Comparison of ENCODE assay signal across 19 cellular contexts in genomic region chr12:53077030-53077429, GRCh38. TPM values are rescaled to one million over a fixed set of nuclear protein-coding genes. Genes with fewer than 3 reads are reported as not detected.
A peak's percentile ranks its signal among the peaks of the same experiment; 100 is the strongest.
DNase-seq lines count a peak whose midpoint lies in the region; ATAC-seq and TF ChIP-seq lines count a peak whose summit lies in the region.
"Had no signal": no experiment of that assay in that cellular context is flagged by ENCODE, and none has a peak within 500 bp of the region (broad histone marks: within the 10 kb centered on the region; RNA-seq: fewer than 3 reads in every experiment).

No MANE protein-coding gene starts in this region.

- ATAC-seq in activated naive CD4-positive, alpha-beta T cell treated with anti-CD3 and anti-CD28 coated beads, Interleukin-2, amount 50 U/mL, for 72 hours: no peak
- ATAC-seq in activated T-helper 17 cell treated with anti-CD3 and anti-CD28 coated beads, Interleukin-2, amount 50 U/mL, for 72 hours (replicated peaks): no peak
- ATAC-seq in memory B cell (ENCODE audit: low read depth) (no peak), upper lobe of right lung (no peak), HG03565 (IDR thresholded peaks at IDR 0.05; ENCODE audit: unreplicated experiment) (no peak), GM21737 (IDR thresholded peaks at IDR 0.05; ENCODE audit: unreplicated experiment) (no peak), GM19452 (IDR thresholded peaks at IDR 0.05; ENCODE audit: unreplicated experiment) (no peak)

- H3K4me3 ChIP-seq in upper lobe of right lung: no peak overlapping the region

- DNase-seq in activated naive CD4-positive, alpha-beta T cell treated with anti-CD3 and anti-CD28 coated beads, Interleukin-2, amount 50 U/mL, for 72 hours (ENCODE audit: low spot score in 2 of 2): no peak
- DNase-seq in activated naive CD4-positive, alpha-beta T cell (lab: John Stamatoyannopoulos, UW): no peak
- DNase-seq in memory B cell (ENCODE audit: low spot score in 2 of 2) (no peak), upper lobe of right lung (peak; percentile 71)
- DNase-seq: DMS 273 treated with DMSO at 0.1 percent for 48 hours; effector memory CD4-positive, alpha-beta T cell; NCI-H2081 treated with DMSO at 0.1 percent for 48 hours; NCI-H748 treated with DMSO at 0.1 percent for 48 hours; stimulated activated CD4-positive, alpha-beta T cell treated with anti-CD3 and anti-CD28 coated beads, Interleukin-4, amount 100 ng/mL, for 4 hours; trophoblast cell had no signal

- intact Hi-C loops in upper lobe of right lung (cut with DNase I): no loop called here

- H3K27me3 ChIP-seq in upper lobe of right lung: no peaks in the 10 kb centered on the region

- no peaks in the 10 kb centered on the region for H3K9me3 Mint-ChIP-seq in activated naive CD4-positive, alpha-beta T cell treated with anti-CD3 and anti-CD28 coated beads, Interleukin-2, amount 50 U/mL, for 72 hours
- no peaks in the 10 kb centered on the region for H3K9me3 Mint-ChIP-seq in activated T-helper 17 cell treated with anti-CD3 and anti-CD28 coated beads, Interleukin-2, amount 50 U/mL, for 72 hours
- H3K9me3 Mint-ChIP-seq in memory B cell: no peaks in the 10 kb centered on the region

- H3K4me1 ChIP-seq in upper lobe of right lung: peaks cover 36% of the 10 kb centered on the region

- H3K9me3 ChIP-seq in upper lobe of right lung: no peaks in the 10 kb centered on the region

- peaks cover 33% of the 10 kb centered on the region for H3K36me3 ChIP-seq in upper lobe of right lung

- H3K27me3 Mint-ChIP-seq in activated T-helper 17 cell treated with anti-CD3 and anti-CD28 coated beads, Interleukin-2, amount 50 U/mL, for 72 hours: no peaks in the 10 kb centered on the region
- no peaks in the 10 kb centered on the region for H3K27me3 Mint-ChIP-seq in memory B cell

- peak overlapping the region; percentile 2 to 72 for H3K27ac Mint-ChIP-seq in activated naive CD4-positive, alpha-beta T cell treated with anti-CD3 and anti-CD28 coated beads, Interleukin-2, amount 50 U/mL, for 72 hours
- H3K27ac Mint-ChIP-seq in activated T-helper 17 cell treated with anti-CD3 and anti-CD28 coated beads, Interleukin-2, amount 50 U/mL, for 72 hours: peak overlapping the region; percentile 34
- peak overlapping the region; percentile 9 for H3K27ac Mint-ChIP-seq in memory B cell

- peaks cover 0 to 8% of the 10 kb centered on the region in 2 donors for H3K36me3 Mint-ChIP-seq in activated naive CD4-positive, alpha-beta T cell treated with anti-CD3 and anti-CD28 coated beads, Interleukin-2, amount 50 U/mL, for 72 hours
- H3K36me3 Mint-ChIP-seq in activated T-helper 17 cell treated with anti-CD3 and anti-CD28 coated beads, Interleukin-2, amount 50 U/mL, for 72 hours (ENCODE audit: low read depth): peaks cover 58% of the 10 kb centered on the region
- H3K36me3 Mint-ChIP-seq in memory B cell: peaks cover 24% of the 10 kb centered on the region

- peak overlapping the region; percentile 11 for H3K27ac ChIP-seq in upper lobe of right lung

- H3K4me1 Mint-ChIP-seq in activated T-helper 17 cell treated with anti-CD3 and anti-CD28 coated beads, Interleukin-2, amount 50 U/mL, for 72 hours: peaks cover 37% of the 10 kb centered on the region
- peaks cover 35% of the 10 kb centered on the region for H3K4me1 Mint-ChIP-seq in memory B cell

- peak overlapping the region; percentile 84 for H3K4me3 Mint-ChIP-seq in activated T-helper 17 cell treated with anti-CD3 and anti-CD28 coated beads, Interleukin-2, amount 50 U/mL, for 72 hours
- peak overlapping the region; percentile 8 for H3K4me3 Mint-ChIP-seq in memory B cell

- TF ChIP-seq CTCF in upper lobe of right lung (IDR thresholded peaks at IDR 0.05): no peak

RNA-seq across cellular contexts. Expression of gene SPRYD3, which starts 2.2 kb away (rescaled TPM):
- total RNA-seq in activated naive CD4-positive, alpha-beta T cell treated with anti-CD3 and anti-CD28 coated beads, Interleukin-2, amount 50 U/mL, for 72 hours: 10 to 100 TPM; 19.2 to 22.2 TPM
- total RNA-seq in activated T-helper 17 cell treated with anti-CD3 and anti-CD28 coated beads, Interleukin-2, amount 50 U/mL, for 72 hours: 10 to 100 TPM; 25.4 to 28.8 TPM
- 50.4 TPM for total RNA-seq in upper lobe of right lung

RNA-seq across cellular contexts. Expression of gene IGFBP6, which starts 20.4 kb away (rescaled TPM):
- 1 to 10 TPM; 1.5 to 3.6 TPM for total RNA-seq in activated naive CD4-positive, alpha-beta T cell treated with anti-CD3 and anti-CD28 coated beads, Interleukin-2, amount 50 U/mL, for 72 hours
- total RNA-seq in activated T-helper 17 cell treated with anti-CD3 and anti-CD28 coated beads, Interleukin-2, amount 50 U/mL, for 72 hours: 1 to 10 TPM in 1 of 2 donors, under 1 TPM in 1; 0.45 to 6.0 TPM
- total RNA-seq in upper lobe of right lung: 34.6 TPM
- total RNA-seq: T-helper 1 cell treated with Interleukin-12 subunit alpha and Interleukin-12 subunit beta and Interleukin-4 antibody, amounts not matched to agents 30 ng/mL and 1 ng/mL, for 36 hours had no signal

RNA-seq across cellular contexts. Expression of gene SOAT2, which starts 26.3 kb away (rescaled TPM):
- total RNA-seq in activated naive CD4-positive, alpha-beta T cell treated with anti-CD3 and anti-CD28 coated beads, Interleukin-2, amount 50 U/mL, for 72 hours: under 1 TPM; 0.35 to 0.59 TPM
- 1 to 10 TPM in 1 of 2 donors, under 1 TPM in 1; 0.28 to 1.1 TPM for total RNA-seq in activated T-helper 17 cell treated with anti-CD3 and anti-CD28 coated beads, Interleukin-2, amount 50 U/mL, for 72 hours
- not detected for total RNA-seq in upper lobe of right lung
- total RNA-seq: fibroblast of villous mesenchyme; HT1080; M059J; RPMI7951; T-helper 1 cell treated with Interleukin-12 subunit alpha and Interleukin-12 subunit beta and Interleukin-4 antibody, amounts not matched to agents 30 ng/mL and 1 ng/mL, for 36 hours had no signal

RNA-seq across cellular contexts. Expression of gene TNS2, which starts 27.2 kb away (rescaled TPM):
- 1 to 10 TPM; 1.2 to 2.1 TPM for total RNA-seq in activated naive CD4-positive, alpha-beta T cell treated with anti-CD3 and anti-CD28 coated beads, Interleukin-2, amount 50 U/mL, for 72 hours
- 1 to 10 TPM in 1 of 2 donors, under 1 TPM in 1; 0.69 to 4.6 TPM for total RNA-seq in activated T-helper 17 cell treated with anti-CD3 and anti-CD28 coated beads, Interleukin-2, amount 50 U/mL, for 72 hours
- 232 TPM for total RNA-seq in upper lobe of right lung
